8 cellular contexts compared by ENCODE assay signal in genomic region chr16:49407873-49408565, GRCh38. TPM values are rescaled to one million over a fixed set of nuclear protein-coding genes. Genes with fewer than 3 reads are reported as not detected.
A peak's percentile ranks its signal among the peaks of the same experiment; 100 is the strongest.
DNase-seq lines count a peak whose midpoint lies in the region; FAIRE-seq lines count a peak whose summit lies in the region.

No MANE protein-coding gene starts in this region.

- H3K27ac ChIP-seq in SJSA1: no peak overlapping the region

- FAIRE-seq in urothelium cell line (lab: Jason Lieb, UNC): no peak

- H3K27me3 ChIP-seq in HAP-1 (ENCODE audit: low read depth): no peaks in the 10 kb centered on the region
- no peaks in the 10 kb centered on the region for H3K27me3 ChIP-seq in SJSA1 (replicated peaks)

- DNase-seq in GM04504 (ENCODE audit: low read depth) (peak; percentile 24), HAP-1 (ENCODE audit: low spot score in 2 of 2) (peak; percentile 78 to 90), M059J (ENCODE audit: low read depth) (peak; percentile 62), SJSA1 (ENCODE audit: low read depth in 1 of 2, low spot score in 2 of 2) (peak; percentile 67 to 85), globus pallidus (ENCODE audit: low spot score) (peak; percentile 66), pons (ENCODE audit: low spot score) (peak; percentile 75), urothelium cell line (ENCODE audit: low spot score) (peak; percentile 86)
- DNase-seq in activated naive CD4-positive, alpha-beta T cell (lab: John Stamatoyannopoulos, UW): peak; percentile 6 to 49 (median 44)

- H3K36me3 ChIP-seq in HAP-1 (replicated peaks) (no peaks in the 10 kb centered on the region), SJSA1 (no peaks in the 10 kb centered on the region)

- H3K4me1 ChIP-seq in HAP-1 (no peaks in the 10 kb centered on the region), SJSA1 (replicated peaks) (no peaks in the 10 kb centered on the region)

- H3K4me3 ChIP-seq in HAP-1 (no peak overlapping the region), SJSA1 (no peak overlapping the region)

- in situ Hi-C loops in HAP-1 (cut with MboI; ENCODE audit: low sequenced_read_pairs): loop anchor here (25.0 kb wide), 1 partner anchor 179 kb away; no protein-coding TSS in a partner anchor

- H3K9me3 ChIP-seq in HAP-1: no peaks in the 10 kb centered on the region
- 0 out of 2 replicates have a peak, but pooled peaks cover 3% of the 10 kb centered on the region for H3K9me3 ChIP-seq in SJSA1 (replicated peaks)

RNA-seq across cellular contexts. Expression of gene C16orf78, which starts 34.4 kb away (rescaled TPM):
- total RNA-seq in M059J (2014; rRNA removed; shearing (Covaris generic)): not detected in 2 replicates
- not detected in 2 replicates for total RNA-seq in SJSA1 (2014; rRNA removed; shearing (Covaris generic))

Comparison
In these comparisons a context has a peak if more than half of its experiments do, and no peak if none do; other contexts are left out.
1. DNase-seq: peak in every context shown above with its lines; median percentile 86 in urothelium cell line; 84 in HAP-1; 76 in SJSA1; 75 in pons; 66 in globus pallidus; 62 in M059J; 44 in activated naive CD4-positive, alpha-beta T cell; 24 in GM04504.